21 cellular contexts compared by ENCODE assay signal in genomic region chr6:74480561-74480960, GRCh38.
DNase-seq lines count a peak whose midpoint lies in the region; ATAC-seq, FAIRE-seq and TF ChIP-seq lines count a peak whose summit lies in the region.
"Had no signal": no experiment of that assay in that cellular context is flagged by ENCODE, and none has a peak within 500 bp of the region (broad histone marks: within the 10 kb centered on the region; RNA-seq: fewer than 3 reads in every experiment).

No MANE protein-coding gene starts in this region.

- no peaks in the 10 kb centered on the region for H3K36me3 ChIP-seq in GM12878 (ENCODE audit: control insufficient read depth in 2 of 2, insufficient read depth in 2 of 2, low read length in 1 of 2)
- no peaks in the 10 kb centered on the region for H3K36me3 ChIP-seq in MG63
- H3K36me3 ChIP-seq in PC-3 (ENCODE audit: low read depth, low read length), result no peaks in the 10 kb centered on the region
- H3K36me3 ChIP-seq: BLaER1, SJSA1 had no signal

- no peaks in the 10 kb centered on the region for H3K9me3 ChIP-seq in GM12878 (replicated peaks; ENCODE audit: control insufficient read depth, insufficient read depth, low read length)
- no peaks in the 10 kb centered on the region for H3K9me3 ChIP-seq in MG63
- no peaks in the 10 kb centered on the region for H3K9me3 ChIP-seq in PC-3 (ENCODE audit: low read length)
- H3K9me3 ChIP-seq: BLaER1, SJSA1 had no signal

- H3K4me3 ChIP-seq in GM12878 (no peak overlapping the region), foreskin fibroblast (ENCODE audit: low read depth in 1 of 2, low read length in 2 of 2) (no peak overlapping the region), MG63 (no peak overlapping the region), PC-3 (ENCODE audit: low read length) (no peak overlapping the region)
- H3K4me3 ChIP-seq: BLaER1, SJSA1 had no signal

- no peaks in the 10 kb centered on the region for H3K9me2 ChIP-seq in PC-3 (replicated peaks; ENCODE audit: low read length)

- no peaks in the 10 kb centered on the region for H3K4me1 ChIP-seq in GM12878 (ENCODE audit: control insufficient read depth, insufficient read depth, low read length)
- H3K4me1 ChIP-seq in PC-3 (ENCODE audit: insufficient read depth, low read length), result no peaks in the 10 kb centered on the region
- H3K4me1 ChIP-seq: BLaER1 had no signal

- CTCF ChIA-PET in Calu3 (lab: Charles Lee), result no interaction called here
- CTCF ChIA-PET in GM12878 (lab: Yijun Ruan, JAX), result interaction anchor here (0.8 to 1.7 kb wide), 3 partner anchors 12 to 115 kb away, joined by 3 read pairs; no protein-coding TSS in a partner anchor
- CTCF ChIA-PET in PC-3 (lab: Charles Lee), result interaction anchor here (0.6 kb wide), 1 partner anchor 54 kb away, joined by 3 read pairs; no protein-coding TSS in a partner anchor

- TF ChIP-seq CTCF in Calu3 (IDR thresholded peaks at IDR 0.05; ENCODE audit: unreplicated experiment) (no peak), GM12878 (IDR thresholded peaks at IDR 0.05 in 2 of 3, conservative IDR thresholded peaks at IDR 0.05 in 1 of 3; ENCODE audit: control insufficient read depth in 2 of 3, extremely low read depth in 1 of 3, insufficient read depth in 1 of 3, low read depth in 3 of 3, low read length in 3 of 3) (no peak), foreskin fibroblast (IDR thresholded peaks at IDR 0.05; ENCODE audit: low read depth, low read length) (no peak), PC-3 (conservative IDR thresholded peaks at IDR 0.05; ENCODE audit: low read depth, low read length) (no peak)

- no peak for TF ChIP-seq EP300 in GM12878 (IDR thresholded peaks at IDR 0.05; ENCODE audit: borderline replicate concordance in 1 of 2, control insufficient read depth in 1 of 2, low read depth in 2 of 2, low read length in 2 of 2)

- H3K4me1 Mint-ChIP-seq in Calu3 (ENCODE audit: low read depth, unreplicated experiment), result peaks cover 25% of the 10 kb centered on the region
- H3K4me1 Mint-ChIP-seq: CD4-positive, CD25-positive, alpha-beta regulatory T cell had no signal

- BruUV-seq in Calu3 (replicated peaks; lab: Mats Ljungman, UMichigan), result no TSS peak
- no TSS peak for BruUV-seq in GM12878 (replicated peaks; lab: Mats Ljungman, UMichigan)
- BruUV-seq in PC-3 (replicated peaks; lab: Mats Ljungman, UMichigan), result no TSS peak

- H3K4me2 ChIP-seq in GM12878 (ENCODE audit: control insufficient read depth, insufficient read depth) (no peak overlapping the region), PC-3 (ENCODE audit: low read length) (no peak overlapping the region)
- H3K4me2 ChIP-seq: BLaER1 had no signal

- H3K9me3 Mint-ChIP-seq in Calu3 (ENCODE audit: low read depth, unreplicated experiment), result peaks cover 5% of the 10 kb centered on the region

- SMC1A ChIA-PET in GM12878 (lab: Charles Lee; ENCODE audit: uncharacterized antibody, unreplicated experiment), result interaction anchor here (0.9 to 2.0 kb wide), 5 partner anchors 10 to 95 kb away, joined by 3 to 9 read pairs (median 4); no protein-coding TSS in a partner anchor

- DNase-seq in Calu3, result peak; percentile 13
- no peak for DNase-seq in GM12878 (ENCODE audit: low read depth, low spot score)
- DNase-seq in foreskin fibroblast, result peak; percentile 9 to 18
- DNase-seq in non-pigmented ciliary epithelial cell (ENCODE audit: low read depth), result peak; percentile 5
- no peak for DNase-seq in urothelium cell line (ENCODE audit: low spot score)
- no peak for DNase-seq in MG63
- DNase-seq in PC-3, result no peak
- DNase-seq: 8988T; ACHN; CD4-positive, CD25-positive, alpha-beta regulatory T cell; DMS53; NCI-H1092 treated with DMSO at 0.1 percent for 48 hours; NCI-H2029; NCI-H526 treated with DMSO at 0.1 percent for 48 hours; Right ventricle myocardium superior; RPMI8226 had no signal

- 0% methylated on average over 2 of the region's 2 CpGs for WGBS in GM12878 (ENCODE audit: insufficient coverage, insufficient replicate concordance, low lambda C conversion rate, missing lambda C conversion rate)

- H3K27me3 ChIP-seq in GM12878 (replicated peaks in 1 of 2; ENCODE audit: control insufficient read depth in 2 of 2, insufficient read depth in 2 of 2, low read length in 1 of 2) (no peaks in the 10 kb centered on the region), MG63 (no peaks in the 10 kb centered on the region), PC-3 (ENCODE audit: low read length) (no peaks in the 10 kb centered on the region)
- H3K27me3 ChIP-seq: BLaER1, SJSA1 had no signal

- no peaks in the 10 kb centered on the region for H3K27me3 Mint-ChIP-seq in Calu3 (ENCODE audit: unreplicated experiment)
- H3K27me3 Mint-ChIP-seq: CD4-positive, CD25-positive, alpha-beta regulatory T cell had no signal

- TF ChIP-seq RAD21 in GM12878 (IDR thresholded peaks at IDR 0.05; ENCODE audit: insufficient read depth, low read depth, low read length), result no peak

- no peaks in the 10 kb centered on the region for H3F3A ChIP-seq in PC-3 (ENCODE audit: low read length, unreplicated experiment)

- peak; percentile 60 for ATAC-seq in GM12878
- no peak for ATAC-seq in PC-3
- ATAC-seq: HCT116 had no signal

- no peaks in the 10 kb centered on the region for H3K36me3 Mint-ChIP-seq in Calu3 (ENCODE audit: insufficient read depth, unreplicated experiment)
- H3K36me3 Mint-ChIP-seq: CD4-positive, CD25-positive, alpha-beta regulatory T cell had no signal

- H3K27ac ChIP-seq in GM12878 (ENCODE audit: control insufficient read depth, insufficient read depth) (no peak overlapping the region), PC-3 (ENCODE audit: low read length) (no peak overlapping the region)
- H3K27ac ChIP-seq: BLaER1, SJSA1 had no signal

- intact Hi-C loops in Calu3 (cut with micrococcal nuclease; ENCODE audit: unreplicated experiment) (loop anchor here (5.0 kb wide), 1 partner anchor 33 kb away; no protein-coding TSS in a partner anchor), GM12878 (cut with micrococcal nuclease; ENCODE audit: unreplicated experiment) (no loop called here), PC-3 (cut with micrococcal nuclease) (no loop called here)

- H2AFZ ChIP-seq in GM12878 (ENCODE audit: control insufficient read depth, low read depth, low read length), result no peak overlapping the region
- no peak overlapping the region for H2AFZ ChIP-seq in PC-3 (ENCODE audit: low read length)

- peak overlapping the region; percentile 39 for H3K27ac Mint-ChIP-seq in Calu3 (ENCODE audit: unreplicated experiment)
- H3K27ac Mint-ChIP-seq: CD4-positive, CD25-positive, alpha-beta regulatory T cell had no signal

- TF ChIP-seq POLR2A in GM12878 (IDR thresholded peaks at IDR 0.05; ENCODE audit: low read depth, low read length), result no peak

- no peak for FAIRE-seq in GM12878 (lab: Jason Lieb, UNC)
- no peak for FAIRE-seq in urothelium cell line (lab: Jason Lieb, UNC)
- FAIRE-seq: D721Med, G401.6 had no signal

- no peak overlapping the region for H3K4me3 Mint-ChIP-seq in Calu3 (ENCODE audit: low read depth, unreplicated experiment)
- H3K4me3 Mint-ChIP-seq: CD4-positive, CD25-positive, alpha-beta regulatory T cell had no signal

- H3K79me2 ChIP-seq in GM12878 (ENCODE audit: control insufficient read depth, insufficient read depth, low read length) (no peaks in the 10 kb centered on the region), PC-3 (ENCODE audit: low read length) (no peaks in the 10 kb centered on the region)

- in situ Hi-C loops in GM12878 (cut with MboI), result no loop called here

- POLR2A ChIA-PET in GM12878 (lab: Charles Lee), result interaction anchor here (0.6 to 1.5 kb wide), 2 partner anchors 11 to 93 kb away, joined by 3 to 5 read pairs; no protein-coding TSS in a partner anchor
- POLR2A ChIA-PET in PC-3 (lab: Charles Lee; ENCODE audit: unreplicated experiment), result no interaction called here

- RAD21 ChIA-PET in GM12878 (lab: Charles Lee; ENCODE audit: unreplicated experiment), result interaction anchor here (0.9 to 2.2 kb wide), 3 partner anchors 11 to 97 kb away, joined by 4 to 15 read pairs (median 5); no protein-coding TSS in a partner anchor

- no peaks in the 10 kb centered on the region for H4K20me1 ChIP-seq in GM12878 (ENCODE audit: control insufficient read depth, insufficient read depth)
- H4K20me1 ChIP-seq in PC-3 (ENCODE audit: low read length), result no peaks in the 10 kb centered on the region
- H4K20me1 ChIP-seq: BLaER1 had no signal

- H3K9ac ChIP-seq in GM12878 (ENCODE audit: control insufficient read depth, insufficient read depth, low read length), result no peak overlapping the region
- no peak overlapping the region for H3K9ac ChIP-seq in PC-3 (ENCODE audit: low read length)
- H3K9ac ChIP-seq: BLaER1 had no signal

TF ChIP-seq in GM12878, 131 proteins besides CTCF, POLR2A, EP300 and RAD21:
- TF ChIP-seq NR2C1 (IDR thresholded peaks at IDR 0.05), result no peak
- TF ChIP-seq SIX5 (IDR thresholded peaks at IDR 0.05; ENCODE audit: low read depth, low read length, severe bottlenecking), result no peak
TF ChIP-seq in GM12878: peak in this region for 0.

Comparison
In these comparisons a context has a peak if more than half of its experiments do, and no peak if none do; other contexts are left out.
1. DNase-seq: peak in Calu3 (single experiment), foreskin fibroblast (2 of 2) and non-pigmented ciliary epithelial cell (single experiment); none in GM12878 (single experiment), urothelium cell line (single experiment), MG63 (single experiment) and PC-3 (single experiment).